In genomic region chr9:37746448-37747270, GRCh38 we compare ENCODE assay signal across 15 cellular contexts. TPM values are rescaled to one million over a fixed set of nuclear protein-coding genes. Genes with fewer than 3 reads are reported as not detected.
A peak's percentile ranks its signal among the peaks of the same experiment; 100 is the strongest.
DNase-seq lines count a peak whose midpoint lies in the region; ATAC-seq and TF ChIP-seq lines count a peak whose summit lies in the region.
"Had no signal": no experiment of that assay in that cellular context is flagged by ENCODE, and none has a peak within 500 bp of the region (broad histone marks: within the 10 kb centered on the region; RNA-seq: fewer than 3 reads in every experiment).

No MANE protein-coding gene starts in this region.

- TF ChIP-seq CTCF in foreskin fibroblast (IDR thresholded peaks at IDR 0.05; ENCODE audit: low read depth, low read length): no peak

- peak; percentile 15 for ATAC-seq in GM19397 (IDR thresholded peaks at IDR 0.05; ENCODE audit: unreplicated experiment)
- ATAC-seq in stimulated activated naive CD8-positive, alpha-beta T cell treated with anti-CD3 and anti-CD28 coated beads, Interleukin-15, Interleukin-2, amounts not matched to agents 100 U/mL and 50 U/mL, for 24 hours: no peak
- no peak for ATAC-seq in GM18858 (IDR thresholded peaks at IDR 0.05; ENCODE audit: unreplicated experiment)

- peaks cover 2% of the 10 kb centered on the region for H3K4me1 Mint-ChIP-seq in activated CD4-positive, alpha-beta T cell treated with anti-CD3 and anti-CD28 coated beads, Interleukin-2, amount 10 ng/mL, durations not matched to agents 24 days and 14 days
- H3K4me1 Mint-ChIP-seq: central memory CD8-positive, alpha-beta T cell; IgD-negative memory B cell had no signal

- H3K27me3 ChIP-seq in ACC112 (ENCODE audit: insufficient read depth, low read length): peaks cover 8% of the 10 kb centered on the region; the same call in 1 of the 2 replicates
- no peaks in the 10 kb centered on the region for H3K27me3 ChIP-seq in SJCRH30

- peak overlapping the region; percentile 24 for H2AFZ ChIP-seq in ACC112 (ENCODE audit: low read length, unreplicated experiment)

- H3K9me3 ChIP-seq in SJCRH30 (replicated peaks): no peaks in the 10 kb centered on the region

- H3K4me3 ChIP-seq in ACC112 (ENCODE audit: low read depth, low read length) (no peak overlapping the region), SJCRH30 (no peak overlapping the region), foreskin fibroblast (ENCODE audit: low read depth in 1 of 2, low read length in 2 of 2) (no peak overlapping the region)

- H3K27ac ChIP-seq in ACC112 (ENCODE audit: low read depth, low read length) (no peak overlapping the region), SJCRH30 (no peak overlapping the region; the same call in 1 of the 2 replicates)

- H3K9me3 Mint-ChIP-seq in activated CD4-positive, alpha-beta T cell treated with anti-CD3 and anti-CD28 coated beads, Interleukin-2, amount 10 ng/mL, durations not matched to agents 24 days and 14 days: no peaks in the 10 kb centered on the region
- H3K9me3 Mint-ChIP-seq: activated naive CD4-positive, alpha-beta T cell treated with anti-CD3 and anti-CD28 coated beads, Interleukin-2, amount 50 U/mL, for 72 hours; central memory CD8-positive, alpha-beta T cell; endodermal cell; IgD-negative memory B cell; mesothelial cell of epicardium; T-helper 1 cell treated with Interleukin-12 subunit alpha and Interleukin-12 subunit beta and Interleukin-4 antibody, amounts not matched to agents 30 μg/mL and 1 μg/mL, for 36 hours had no signal

- H3K36me3 Mint-ChIP-seq in activated CD4-positive, alpha-beta T cell treated with anti-CD3 and anti-CD28 coated beads, Interleukin-2, amount 10 ng/mL, durations not matched to agents 24 days and 14 days (ENCODE audit: low read depth): no peaks in the 10 kb centered on the region
- H3K36me3 Mint-ChIP-seq: activated naive CD4-positive, alpha-beta T cell treated with anti-CD3 and anti-CD28 coated beads, Interleukin-2, amount 50 U/mL, for 72 hours; IgD-negative memory B cell; mesothelial cell of epicardium had no signal

- no peak overlapping the region for H3K4me3 Mint-ChIP-seq in activated CD4-positive, alpha-beta T cell treated with anti-CD3 and anti-CD28 coated beads, Interleukin-2, amount 10 ng/mL, durations not matched to agents 24 days and 14 days
- H3K4me3 Mint-ChIP-seq: central memory CD8-positive, alpha-beta T cell; endodermal cell; IgD-negative memory B cell; mesothelial cell of epicardium; T-helper 1 cell treated with Interleukin-12 subunit alpha and Interleukin-12 subunit beta and Interleukin-4 antibody, amounts not matched to agents 30 μg/mL and 1 μg/mL, for 36 hours had no signal

- no peaks in the 10 kb centered on the region for H3K4me1 ChIP-seq in ACC112 (ENCODE audit: control insufficient read depth, insufficient read depth, low read length, unreplicated experiment)
- peaks cover 17% of the 10 kb centered on the region for H3K4me1 ChIP-seq in SJCRH30

- intact Hi-C loops in activated CD4-positive, alpha-beta T cell treated with anti-CD3 and anti-CD28 coated beads, Interleukin-2, amount 10 ng/mL, durations not matched to agents 24 days and 14 days (cut with micrococcal nuclease): loop anchor here (2.0 to 10.0 kb wide), 2 partner anchors 158 to 318 kb away; partner anchors contain the start of genes SHB and SLC25A51

- H3K27me3 Mint-ChIP-seq in activated CD4-positive, alpha-beta T cell treated with anti-CD3 and anti-CD28 coated beads, Interleukin-2, amount 10 ng/mL, durations not matched to agents 24 days and 14 days: no peaks in the 10 kb centered on the region
- H3K27me3 Mint-ChIP-seq: central memory CD8-positive, alpha-beta T cell had no signal

- peak; percentile 19 to 52 for DNase-seq in SJCRH30
- peak; percentile 12 to 28 for DNase-seq in foreskin fibroblast
- DNase-seq in activated CD4-positive, alpha-beta T cell treated with anti-CD3 and anti-CD28 coated beads, Interleukin-2, amount 10 ng/mL, durations not matched to agents 24 days and 14 days: no peak
- DNase-seq in stimulated activated naive CD8-positive, alpha-beta T cell treated with anti-CD3 and anti-CD28 coated beads, Interleukin-15, Interleukin-2, amounts not matched to agents 100 U/mL and 50 U/mL, for 24 hours: no peak
- no peak for DNase-seq in Ammon's horn (ENCODE audit: low spot score)
- DNase-seq: NCI-H1417 treated with DMSO at 0.1 percent for 48 hours had no signal

- no peaks in the 10 kb centered on the region for H3K36me3 ChIP-seq in ACC112 (ENCODE audit: insufficient read depth, low read length)
- H3K36me3 ChIP-seq in SJCRH30: no peaks in the 10 kb centered on the region

- H3K27ac Mint-ChIP-seq in activated CD4-positive, alpha-beta T cell treated with anti-CD3 and anti-CD28 coated beads, Interleukin-2, amount 10 ng/mL, durations not matched to agents 24 days and 14 days: no peak overlapping the region
- H3K27ac Mint-ChIP-seq: endodermal cell; mesothelial cell of epicardium; T-helper 1 cell treated with Interleukin-12 subunit alpha and Interleukin-12 subunit beta and Interleukin-4 antibody, amounts not matched to agents 30 μg/mL and 1 μg/mL, for 36 hours had no signal

- H3K79me2 ChIP-seq in ACC112 (ENCODE audit: control insufficient read depth, insufficient read depth, low read length, unreplicated experiment): no peaks in the 10 kb centered on the region

RNA-seq across cellular contexts. Expression of gene TRMT10B, which starts 6.9 kb away (rescaled TPM):
- 0.43 and 0.53 TPM in 2 replicates for total RNA-seq in SJCRH30 (2014; rRNA removed; shearing (Covaris generic))
- total RNA-seq in activated CD4-positive, alpha-beta T cell treated with anti-CD3 and anti-CD28 coated beads, Interleukin-2, amount 10 ng/mL, durations not matched to agents 24 days and 14 days: 12.4 and 13.2 TPM in 2 replicates

RNA-seq across cellular contexts. Expression of gene EXOSC3, which starts 38.2 kb away (rescaled TPM):
- total RNA-seq in SJCRH30 (2014; rRNA removed; shearing (Covaris generic)): 78.4 and 82.2 TPM in 2 replicates
- total RNA-seq in activated CD4-positive, alpha-beta T cell treated with anti-CD3 and anti-CD28 coated beads, Interleukin-2, amount 10 ng/mL, durations not matched to agents 24 days and 14 days: 104 and 109 TPM in 2 replicates

RNA-seq across cellular contexts. Expression of gene DCAF10, which starts 53.9 kb away (rescaled TPM):
- total RNA-seq in SJCRH30 (2014; rRNA removed; shearing (Covaris generic)): 11.5 and 15.7 TPM in 2 replicates
- total RNA-seq in activated CD4-positive, alpha-beta T cell treated with anti-CD3 and anti-CD28 coated beads, Interleukin-2, amount 10 ng/mL, durations not matched to agents 24 days and 14 days: 14.5 and 17.8 TPM in 2 replicates

Comparison
In these comparisons a context has a peak if more than half of its experiments do, and no peak if none do; other contexts are left out.
1. DNase-seq: peak in SJCRH30 (2 of 2) and foreskin fibroblast (2 of 2); none in activated CD4-positive, alpha-beta T cell treated with anti-CD3 and anti-CD28 coated beads, Interleukin-2, amount 10 ng/mL, durations not matched to agents 24 days and 14 days (single experiment), stimulated activated naive CD8-positive, alpha-beta T cell treated with anti-CD3 and anti-CD28 coated beads, Interleukin-15, Interleukin-2, amounts not matched to agents 100 U/mL and 50 U/mL, for 24 hours (single experiment) and Ammon's horn (single experiment).